ENCODE assay signal across 12 cellular contexts in genomic region chr20:21105429-21106170, GRCh38. TPM values are rescaled to one million over a fixed set of nuclear protein-coding genes. Genes with fewer than 3 reads are reported as not detected.
DNase-seq lines count a peak whose midpoint lies in the region; ATAC-seq lines count a peak whose summit lies in the region.
"Had no signal": no experiment of that assay in that cellular context is flagged by ENCODE, and none has a peak within 500 bp of the region (broad histone marks: within the 10 kb centered on the region; RNA-seq: fewer than 3 reads in every experiment).

No MANE protein-coding gene starts in this region.

- no peaks in the 10 kb centered on the region for H3K36me3 Mint-ChIP-seq in activated T-cell treated with anti-CD3 and anti-CD28 coated beads, Interleukin-2, amount 50 U/mL, for 4 hours (ENCODE audit: insufficient read depth)
- H3K36me3 Mint-ChIP-seq in stimulated activated memory B cell treated with anti-CD40 and anti-IgM and Interleukin-4, amounts not matched to agents 10 μg/mL and 1 μg/mL and 100 μg/mL, for 72 hours = no peaks in the 10 kb centered on the region

- H3K9me3 ChIP-seq in NT2/D1 (ENCODE audit: insufficient read depth, low read length) = no peaks in the 10 kb centered on the region
- H3K9me3 ChIP-seq in iPS-15b (ENCODE audit: control insufficient read depth, insufficient read depth, low read length) = no peaks in the 10 kb centered on the region

- peak overlapping the region; percentile 35 for H3K4me3 ChIP-seq in NT2/D1 (ENCODE audit: insufficient read length, low read depth)
- peak overlapping the region; percentile 68 for H3K4me3 ChIP-seq in iPS-15b (ENCODE audit: low read depth, low read length)
- H3K4me3 ChIP-seq: lung had no signal

- H3K9me3 Mint-ChIP-seq in activated T-cell treated with anti-CD3 and anti-CD28 coated beads, Interleukin-2, amount 50 U/mL, for 4 hours = no peaks in the 10 kb centered on the region
- no peaks in the 10 kb centered on the region for H3K9me3 Mint-ChIP-seq in stimulated activated memory B cell treated with anti-CD40 and anti-IgM and Interleukin-4, amounts not matched to agents 10 μg/mL and 1 μg/mL and 100 μg/mL, for 72 hours

- H3K4me1 Mint-ChIP-seq in activated T-cell treated with anti-CD3 and anti-CD28 coated beads, Interleukin-2, amount 50 U/mL, for 4 hours (ENCODE audit: low read depth) = peaks cover 24% of the 10 kb centered on the region
- H3K4me1 Mint-ChIP-seq in stimulated activated memory B cell treated with anti-CD40 and anti-IgM and Interleukin-4, amounts not matched to agents 10 μg/mL and 1 μg/mL and 100 μg/mL, for 72 hours = peaks cover 11% of the 10 kb centered on the region

- H3K9ac ChIP-seq in NT2/D1 (ENCODE audit: insufficient read length, low read depth) (peak overlapping the region; percentile 56), iPS-15b (ENCODE audit: low read depth, low read length) (peak overlapping the region; percentile 47)

- H3K27ac Mint-ChIP-seq in stimulated activated memory B cell treated with anti-CD40 and anti-IgM and Interleukin-4, amounts not matched to agents 10 μg/mL and 1 μg/mL and 100 μg/mL, for 72 hours = no peak overlapping the region

- H3K27me3 Mint-ChIP-seq in activated T-cell treated with anti-CD3 and anti-CD28 coated beads, Interleukin-2, amount 50 U/mL, for 4 hours (ENCODE audit: low read depth) = peaks cover 73% of the 10 kb centered on the region
- peaks cover 77% of the 10 kb centered on the region for H3K27me3 Mint-ChIP-seq in stimulated activated memory B cell treated with anti-CD40 and anti-IgM and Interleukin-4, amounts not matched to agents 10 μg/mL and 1 μg/mL and 100 μg/mL, for 72 hours

- H3K4me3 Mint-ChIP-seq in activated T-cell treated with anti-CD3 and anti-CD28 coated beads, Interleukin-2, amount 50 U/mL, for 4 hours = no peak overlapping the region
- peak overlapping the region; percentile 12 for H3K4me3 Mint-ChIP-seq in stimulated activated memory B cell treated with anti-CD40 and anti-IgM and Interleukin-4, amounts not matched to agents 10 μg/mL and 1 μg/mL and 100 μg/mL, for 72 hours

- H3K36me3 ChIP-seq in NT2/D1 (ENCODE audit: insufficient read depth, insufficient read length, low read length) = no peaks in the 10 kb centered on the region
- H3K36me3 ChIP-seq in iPS-15b (ENCODE audit: control insufficient read depth, insufficient read depth, low read length) = no peaks in the 10 kb centered on the region

- H3K4me1 ChIP-seq in NT2/D1 (ENCODE audit: insufficient read depth, insufficient read length) (no peaks in the 10 kb centered on the region), iPS-15b (ENCODE audit: control insufficient read depth, insufficient read depth, low read length) (peaks cover 16% of the 10 kb centered on the region)

- no peak for DNase-seq in activated T-cell treated with anti-CD3 and anti-CD28 coated beads, Interleukin-2, amount 50 U/mL, for 4 hours
- no peak for DNase-seq in activated T-cell treated with anti-CD3 and anti-CD28 coated beads for 4 hours
- DNase-seq in NT2/D1 (ENCODE audit: low read depth, low spot score) = no peak
- DNase-seq in T-helper 9 cell = no peak
- no peak for DNase-seq in NCI-H187 (lab: John Stamatoyannopoulos, UW)
- DNase-seq: amniotic stem cell, erythroblast had no signal

- peak; percentile 9 to 26 for ATAC-seq in activated T-cell treated with anti-CD3 and anti-CD28 coated beads, Interleukin-2, amount 50 U/mL, for 4 hours
- ATAC-seq in stimulated activated memory B cell treated with anti-CD40 and anti-IgM and Interleukin-4, amounts not matched to agents 10 μg/mL and 1 μg/mL and 100 μg/mL, for 72 hours = no peak
- no peak for ATAC-seq in GM21529 (IDR thresholded peaks at IDR 0.05; ENCODE audit: unreplicated experiment)

- H3K27me3 ChIP-seq in NT2/D1 (ENCODE audit: insufficient read depth, insufficient read length) = peaks cover 85% of the 10 kb centered on the region
- H3K27me3 ChIP-seq in iPS-15b (ENCODE audit: control insufficient read depth, insufficient read depth, low read length) = peaks cover 77% of the 10 kb centered on the region

RNA-seq across cellular contexts. Expression of gene LINC00237, which starts 0.6 kb away (rescaled TPM):
- total RNA-seq in activated T-cell treated with anti-CD3 and anti-CD28 coated beads, Interleukin-2, amount 50 U/mL, for 4 hours = not detected
- total RNA-seq: LHCN-M2, lung had no signal

RNA-seq across cellular contexts. Expression of gene KIZ, which starts 20.3 kb away (rescaled TPM):
- 1 to 10 TPM; 6.7 to 7.7 (median 6.9) TPM for total RNA-seq in activated T-cell treated with anti-CD3 and anti-CD28 coated beads, Interleukin-2, amount 50 U/mL, for 4 hours

Comparison
In these comparisons a context has a peak if more than half of its experiments do, and no peak if none do; other contexts are left out.
1. ATAC-seq: peak in activated T-cell treated with anti-CD3 and anti-CD28 coated beads, Interleukin-2, amount 50 U/mL, for 4 hours (2 of 2); none in stimulated activated memory B cell treated with anti-CD40 and anti-IgM and Interleukin-4, amounts not matched to agents 10 μg/mL and 1 μg/mL and 100 μg/mL, for 72 hours (single experiment) and GM21529 (single experiment).